In genomic region chr3:72445827-72446405, GRCh38 we compare ENCODE assay signal across 7 cellular contexts. TPM values are rescaled to one million over a fixed set of nuclear protein-coding genes. Genes with fewer than 3 reads are reported as not detected.
DNase-seq lines count a peak whose midpoint lies in the region; ATAC-seq and TF ChIP-seq lines count a peak whose summit lies in the region.

No MANE protein-coding gene starts in this region.

- H4K20me1 ChIP-seq in smooth muscle cell (ENCODE audit: low read depth): peaks cover 58% of the 10 kb centered on the region

- peak overlapping the region; percentile 74 for H3K4me3 ChIP-seq in HEK293 (ENCODE audit: low read depth, low read length)
- peak overlapping the region; percentile 99 for H3K4me3 ChIP-seq in smooth muscle cell

- peak overlapping the region; percentile 85 for H3K4me3 Mint-ChIP-seq in glutamatergic neuron (ENCODE audit: unreplicated experiment)

- peaks cover 8% of the 10 kb centered on the region for H3K27me3 Mint-ChIP-seq in glutamatergic neuron (ENCODE audit: unreplicated experiment)

- WGBS in smooth muscle cell (ENCODE audit: low lambda C conversion rate): 1% methylated on average over 8 of the region's 8 CpGs

- CTCF ChIA-PET in HEK293 (lab: Yijun Ruan, JAX): no interaction called here

- POLR2A ChIA-PET in HEK293 (lab: Yijun Ruan, JAX): no interaction called here

- H3F3A ChIP-seq in smooth muscle cell (ENCODE audit: low read depth): peaks cover 12% of the 10 kb centered on the region

- H3K36me3 Mint-ChIP-seq in glutamatergic neuron (ENCODE audit: unreplicated experiment): no peaks in the 10 kb centered on the region

- TF ChIP-seq CTCF in HEK293 (tag by site-specific recombination; IDR thresholded peaks at IDR 0.05): no peak
- no peak for TF ChIP-seq CTCF in VCaP (conservative IDR thresholded peaks at IDR 0.05)
- TF ChIP-seq CTCF in glutamatergic neuron (IDR thresholded peaks at IDR 0.05; ENCODE audit: partially characterized antibody, unreplicated experiment): no peak
- TF ChIP-seq CTCF in smooth muscle cell (IDR thresholded peaks at IDR 0.05; ENCODE audit: borderline replicate concordance, insufficient read depth, poor library complexity, severe bottlenecking): no peak

- peak overlapping the region; percentile 86 for H3K9ac ChIP-seq in smooth muscle cell (ENCODE audit: low read depth)

- peaks cover 10% of the 10 kb centered on the region for H3K9me3 Mint-ChIP-seq in glutamatergic neuron (ENCODE audit: unreplicated experiment)

- no peak for DNase-seq in glutamatergic neuron
- no peak for DNase-seq in smooth muscle cell (lab: John Stamatoyannopoulos, UW; ENCODE audit: unreplicated experiment)

- peaks cover 58% of the 10 kb centered on the region for H3K79me2 ChIP-seq in smooth muscle cell (ENCODE audit: low read depth)

- H3K27ac Mint-ChIP-seq in glutamatergic neuron (ENCODE audit: unreplicated experiment): peak overlapping the region; percentile 86

- peaks cover 22% of the 10 kb centered on the region for H3K4me1 Mint-ChIP-seq in glutamatergic neuron (ENCODE audit: low read depth, unreplicated experiment)

- H3K27ac ChIP-seq in HEK293 (ENCODE audit: extremely low read depth, low read depth, low read length): peak overlapping the region; percentile 77
- peak overlapping the region; percentile 94 for H3K27ac ChIP-seq in VCaP
- peak overlapping the region; percentile 86 for H3K27ac ChIP-seq in smooth muscle cell (ENCODE audit: low read depth)

- H3K27me3 ChIP-seq in smooth muscle cell (ENCODE audit: low read depth): no peaks in the 10 kb centered on the region

- ATAC-seq in HG02763 (IDR thresholded peaks at IDR 0.05; ENCODE audit: unreplicated experiment) (no peak), GM18861 (IDR thresholded peaks at IDR 0.05; ENCODE audit: unreplicated experiment) (no peak), HG02588 (IDR thresholded peaks at IDR 0.05; ENCODE audit: unreplicated experiment) (no peak)

- H3K36me3 ChIP-seq in HEK293 (ENCODE audit: control insufficient read depth in 2 of 2, insufficient read depth in 1 of 2, low read length in 2 of 2): no peaks in the 10 kb centered on the region
- no peaks in the 10 kb centered on the region for H3K36me3 ChIP-seq in smooth muscle cell (ENCODE audit: low read depth)

- H3K4me1 ChIP-seq in HEK293 (ENCODE audit: control insufficient read depth, insufficient read depth, low read length): peaks cover 15% of the 10 kb centered on the region
- H3K4me1 ChIP-seq in smooth muscle cell (ENCODE audit: low read depth): peaks cover 36% of the 10 kb centered on the region

- H3K9me3 ChIP-seq in HEK293 (ENCODE audit: control insufficient read depth, insufficient read depth, low read depth, low read length) (no peaks in the 10 kb centered on the region), smooth muscle cell (replicated peaks; ENCODE audit: low read depth) (no peaks in the 10 kb centered on the region)

- no peak overlapping the region for H2AFZ ChIP-seq in smooth muscle cell (ENCODE audit: low read depth)

- peak overlapping the region; percentile 94 for H3K4me2 ChIP-seq in smooth muscle cell

TF ChIP-seq in HEK293, 187 proteins besides CTCF, POLR2A, EP300 and RAD21:
- no peak for TF ChIP-seq KLF7 (tag by site-specific recombination; IDR thresholded peaks at IDR 0.05; ENCODE audit: borderline replicate concordance)
- no peak for TF ChIP-seq ZNF776 (tag by site-specific recombination; IDR thresholded peaks at IDR 0.05; ENCODE audit: borderline replicate concordance)
- TF ChIP-seq ZNF660 (tag by site-specific recombination; IDR thresholded peaks at IDR 0.05): no peak
- no peak for TF ChIP-seq IKZF3 (tag by site-specific recombination; IDR thresholded peaks at IDR 0.05)
- TF ChIP-seq FEZF1 (tag by site-specific recombination; IDR thresholded peaks at IDR 0.05): 0 out of 2 replicates have a peak, but pooled peaks have one; percentile 23
- no peak for TF ChIP-seq ZNF169 (tag by site-specific recombination; IDR thresholded peaks at IDR 0.05)
- TF ChIP-seq ZNF138 (tag by site-specific recombination; IDR thresholded peaks at IDR 0.05; ENCODE audit: borderline replicate concordance): no peak
- TF ChIP-seq ZNF571 (tag by site-specific recombination; IDR thresholded peaks at IDR 0.05): no peak
- TF ChIP-seq SCRT2 (tag by site-specific recombination; IDR thresholded peaks at IDR 0.05): peak; percentile 94; the same call in 1 of the 2 replicates

RNA-seq across cellular contexts. Expression of gene RYBP, which starts 0.5 kb away (rescaled TPM):
- total RNA-seq in glutamatergic neuron (ENCODE audit: unreplicated experiment) (12.2 TPM), smooth muscle cell (26.2 and 29.1 TPM in 2 replicates)
- polyA plus RNA-seq in smooth muscle cell: 3.1 and 4.6 TPM in 2 replicates
